Comparison of ENCODE assay signal across 21 cellular contexts in genomic region chr16:28146536-28146935, GRCh38.
DNase-seq lines count a peak whose midpoint lies in the region; ATAC-seq and TF ChIP-seq lines count a peak whose summit lies in the region.
"Had no signal": no experiment of that assay in that cellular context is flagged by ENCODE, and none has a peak within 500 bp of the region (broad histone marks: within the 10 kb centered on the region; RNA-seq: fewer than 3 reads in every experiment).

No MANE protein-coding gene starts in this region.

- H3K4me3 ChIP-seq in upper lobe of left lung (no peak overlapping the region), brain microvascular endothelial cell (ENCODE audit: low read depth, low read length) (no peak overlapping the region)
- H3K4me3 ChIP-seq: dorsolateral prefrontal cortex, right atrium auricular region had no signal

- DNase-seq in activated naive CD4-positive, alpha-beta T cell treated with anti-CD3 and anti-CD28 coated beads, Interleukin-2, amount 10 ng/mL, durations not matched to agents 7 days and 5 days: no peak
- DNase-seq in activated naive CD4-positive, alpha-beta T cell treated with Interleukin-2 at 50 U/mL for 16 hours: no peak
- DNase-seq in activated CD4-positive, alpha-beta memory T cell treated with anti-CD3 and anti-CD28 coated beads, Interleukin-2, amount 10 ng/mL, durations not matched to agents 7 days and 5 days: no peak
- DNase-seq in memory B cell (ENCODE audit: low spot score in 2 of 2): no peak
- DNase-seq in upper lobe of left lung: no peak
- DNase-seq in brain microvascular endothelial cell: no peak
- DNase-seq in erythroblast (lab: John Stamatoyannopoulos, UW): no peak
- DNase-seq: activated B cell treated with CpG ODN at 0.5 μM for 24 hours; Caco-2; dorsolateral prefrontal cortex; H9; NCI-H1092; NCI-H2107; NCI-H510A treated with DMSO at 0.1 percent for 48 hours; nucleus accumbens; SIG-M5; stimulated activated naive CD4-positive, alpha-beta T cell treated with Interleukin-2 at 50 U/mL for 16 hours had no signal

- no peak overlapping the region for H3K4me3 Mint-ChIP-seq in activated naive CD4-positive, alpha-beta T cell treated with anti-CD3 and anti-CD28 coated beads, Interleukin-2, amount 10 ng/mL, durations not matched to agents 7 days and 5 days
- no peak overlapping the region for H3K4me3 Mint-ChIP-seq in activated CD4-positive, alpha-beta memory T cell treated with anti-CD3 and anti-CD28 coated beads, Interleukin-2, amount 10 ng/mL, durations not matched to agents 7 days and 5 days
- no peak overlapping the region for H3K4me3 Mint-ChIP-seq in memory B cell
- H3K4me3 Mint-ChIP-seq: activated B cell treated with CpG ODN at 0.5 μM for 24 hours, H9 had no signal

- 94 to 95% methylated on average over 3 of the region's 3 CpGs for WGBS in upper lobe of left lung, 2 donors

- H3K36me3 Mint-ChIP-seq in activated naive CD4-positive, alpha-beta T cell treated with anti-CD3 and anti-CD28 coated beads, Interleukin-2, amount 10 ng/mL, durations not matched to agents 7 days and 5 days: peaks cover 80% of the 10 kb centered on the region
- H3K36me3 Mint-ChIP-seq in activated CD4-positive, alpha-beta memory T cell treated with anti-CD3 and anti-CD28 coated beads, Interleukin-2, amount 10 ng/mL, durations not matched to agents 7 days and 5 days (ENCODE audit: low read depth): peaks cover 75% of the 10 kb centered on the region
- H3K36me3 Mint-ChIP-seq in memory B cell: peaks cover 41% of the 10 kb centered on the region

- H3K27me3 ChIP-seq in upper lobe of left lung (no peaks in the 10 kb centered on the region), brain microvascular endothelial cell (replicated peaks) (no peaks in the 10 kb centered on the region)
- H3K27me3 ChIP-seq: dorsolateral prefrontal cortex, right atrium auricular region had no signal

- H3K27ac Mint-ChIP-seq in activated naive CD4-positive, alpha-beta T cell treated with anti-CD3 and anti-CD28 coated beads, Interleukin-2, amount 10 ng/mL, durations not matched to agents 7 days and 5 days: peak overlapping the region; percentile 78
- peak overlapping the region; percentile 70 for H3K27ac Mint-ChIP-seq in activated CD4-positive, alpha-beta memory T cell treated with anti-CD3 and anti-CD28 coated beads, Interleukin-2, amount 10 ng/mL, durations not matched to agents 7 days and 5 days
- peak overlapping the region; percentile 62 for H3K27ac Mint-ChIP-seq in memory B cell
- H3K27ac Mint-ChIP-seq: activated B cell treated with CpG ODN at 0.5 μM for 24 hours had no signal

- no peak for TF ChIP-seq POLR2A in upper lobe of left lung (IDR thresholded peaks at IDR 0.05)
- no peak for TF ChIP-seq POLR2A in erythroblast (IDR thresholded peaks at IDR 0.05; ENCODE audit: low read length)

- TF ChIP-seq CTCF in upper lobe of left lung (IDR thresholded peaks at IDR 0.05): no peak
- TF ChIP-seq CTCF in brain microvascular endothelial cell (IDR thresholded peaks at IDR 0.05; ENCODE audit: low read depth, low read length, missing control alignments): no peak

- POLR2A ChIA-PET in activated CD4-positive, alpha-beta memory T cell treated with anti-CD3 and anti-CD28 coated beads, Interleukin-2, amount 10 ng/mL, durations not matched to agents 7 days and 5 days (lab: Charles Lee): no interaction called here

- in situ Hi-C loops in brain microvascular endothelial cell (cut with HindIII; ENCODE audit: low pct_ligation_motif_present, low sequenced_read_pairs): no loop called here

- no peak for TF ChIP-seq EP300 in upper lobe of left lung (IDR thresholded peaks at IDR 0.05)

- CTCF ChIA-PET in activated naive CD4-positive, alpha-beta T cell treated with anti-CD3 and anti-CD28 coated beads, Interleukin-2, amount 10 ng/mL, durations not matched to agents 7 days and 5 days (lab: Charles Lee): interaction anchor here (1.8 kb wide), 1 partner anchor 46 kb away, joined by 5 read pairs; no protein-coding TSS in a partner anchor
- CTCF ChIA-PET in activated CD4-positive, alpha-beta memory T cell treated with anti-CD3 and anti-CD28 coated beads, Interleukin-2, amount 10 ng/mL, durations not matched to agents 7 days and 5 days (lab: Charles Lee): no interaction called here

- peaks cover 0 to 22% (median 2%) of the 10 kb centered on the region in 4 donors for H3K4me1 ChIP-seq in upper lobe of left lung
- H3K4me1 ChIP-seq: Caco-2, right atrium auricular region had no signal

- peak overlapping the region in 3 of 4 donors; percentile 51 to 82 (median 55) for H3K27ac ChIP-seq in upper lobe of left lung
- H3K27ac ChIP-seq in brain microvascular endothelial cell: no peak overlapping the region
- H3K27ac ChIP-seq: right atrium auricular region had no signal

- no peaks in the 10 kb centered on the region for H3K27me3 Mint-ChIP-seq in activated naive CD4-positive, alpha-beta T cell treated with anti-CD3 and anti-CD28 coated beads, Interleukin-2, amount 10 ng/mL, durations not matched to agents 7 days and 5 days
- H3K27me3 Mint-ChIP-seq in activated CD4-positive, alpha-beta memory T cell treated with anti-CD3 and anti-CD28 coated beads, Interleukin-2, amount 10 ng/mL, durations not matched to agents 7 days and 5 days: no peaks in the 10 kb centered on the region
- H3K27me3 Mint-ChIP-seq in memory B cell: no peaks in the 10 kb centered on the region
- H3K27me3 Mint-ChIP-seq: activated B cell treated with CpG ODN at 0.5 μM for 24 hours had no signal

- ATAC-seq in memory B cell (ENCODE audit: low read depth) (no peak), upper lobe of left lung (ENCODE audit: low FRiP score in 2 of 2) (no peak), GM21528 (IDR thresholded peaks at IDR 0.05; ENCODE audit: low FRiP score, unreplicated experiment) (no peak)
- ATAC-seq: esophagus mucosa, left lobe of liver had no signal

- H3K9me3 ChIP-seq in upper lobe of left lung: no peaks in the 10 kb centered on the region
- H3K9me3 ChIP-seq: Caco-2, right atrium auricular region had no signal

- peaks cover 93% of the 10 kb centered on the region for H3K4me1 Mint-ChIP-seq in activated naive CD4-positive, alpha-beta T cell treated with anti-CD3 and anti-CD28 coated beads, Interleukin-2, amount 10 ng/mL, durations not matched to agents 7 days and 5 days
- H3K4me1 Mint-ChIP-seq in activated CD4-positive, alpha-beta memory T cell treated with anti-CD3 and anti-CD28 coated beads, Interleukin-2, amount 10 ng/mL, durations not matched to agents 7 days and 5 days: peaks cover 84% of the 10 kb centered on the region
- H3K4me1 Mint-ChIP-seq in memory B cell: peaks cover 26% of the 10 kb centered on the region
- H3K4me1 Mint-ChIP-seq: H9 had no signal

- no peaks in the 10 kb centered on the region for H3K9me3 Mint-ChIP-seq in activated naive CD4-positive, alpha-beta T cell treated with anti-CD3 and anti-CD28 coated beads, Interleukin-2, amount 10 ng/mL, durations not matched to agents 7 days and 5 days
- no peaks in the 10 kb centered on the region for H3K9me3 Mint-ChIP-seq in activated CD4-positive, alpha-beta memory T cell treated with anti-CD3 and anti-CD28 coated beads, Interleukin-2, amount 10 ng/mL, durations not matched to agents 7 days and 5 days
- H3K9me3 Mint-ChIP-seq in memory B cell: no peaks in the 10 kb centered on the region
- H3K9me3 Mint-ChIP-seq: activated B cell treated with CpG ODN at 0.5 μM for 24 hours, H9 had no signal

- H3K36me3 ChIP-seq in upper lobe of left lung: peaks cover 12 to 75% (median 29%) of the 10 kb centered on the region in 4 donors
- H3K36me3 ChIP-seq in brain microvascular endothelial cell (replicated peaks): peaks cover 42% of the 10 kb centered on the region
